In the genomic region with DNA sequence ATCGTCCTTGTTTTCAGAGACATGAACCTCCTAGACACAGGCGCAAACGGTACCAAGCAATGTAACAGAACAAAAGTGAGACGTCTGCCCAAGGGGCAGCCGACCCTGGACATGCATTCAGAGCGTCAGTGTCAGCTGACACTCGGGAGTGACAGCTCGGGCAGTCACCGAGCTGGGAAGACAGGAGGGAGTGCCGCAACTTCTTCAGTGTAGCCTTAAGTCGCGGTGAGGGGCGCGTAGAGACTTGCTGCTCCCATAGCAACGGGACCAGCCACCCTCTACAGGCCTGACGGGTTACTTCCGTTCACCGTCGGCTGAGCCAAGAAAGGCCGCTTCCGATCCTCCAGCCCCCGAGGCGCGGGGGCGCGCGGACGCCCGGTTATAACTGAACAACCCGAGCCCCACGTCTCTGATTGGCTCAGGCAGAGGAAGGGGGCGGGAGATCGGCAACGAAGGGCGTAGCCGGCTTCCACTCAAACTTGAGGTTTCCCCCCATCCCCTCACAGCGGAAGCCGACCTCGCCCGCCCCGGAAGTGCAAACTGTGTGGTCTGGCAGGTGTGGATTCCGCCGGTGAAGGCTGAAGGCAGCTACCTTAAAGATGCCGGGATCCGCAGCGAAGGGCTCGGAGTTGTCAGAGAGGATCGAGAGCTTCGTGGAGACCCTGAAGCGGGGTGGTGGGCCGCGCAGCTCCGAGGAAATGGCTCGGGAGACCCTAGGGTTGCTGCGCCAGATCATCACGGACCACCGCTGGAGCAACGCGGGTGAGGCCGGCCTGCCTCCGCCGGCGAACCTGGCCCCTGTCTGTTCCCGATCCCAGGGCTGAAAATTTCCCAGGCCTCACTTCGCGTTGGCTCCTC, we compare ENCODE assay signal across 8 cellular contexts. TPM values are rescaled to one million over a fixed set of nuclear protein-coding genes. Genes with fewer than 3 reads are reported as not detected.
DNase-seq lines count a peak whose midpoint lies in the region; ATAC-seq and TF ChIP-seq lines count a peak whose summit lies in the region.

A gene (plus strand): TSS at position 530 of the 858 bp plus-strand sequence. CDS start 70 bp downstream, at position 600.

- peak within 1 kb of the TSS; percentile 7; the same call in 1 of the 2 replicates for H2BK20ac ChIP-seq in IMR-90 (ENCODE audit: low read depth, low read length)

- H3K4ac ChIP-seq in IMR-90 (ENCODE audit: low read depth, low read length): peak within 1 kb of the TSS; percentile 86

- no peaks in the 10 kb centered on the region for H4K20me1 ChIP-seq in IMR-90 (ENCODE audit: insufficient read depth, low read length)

- H3K9me1 ChIP-seq in IMR-90 (ENCODE audit: insufficient read depth, low read length): peaks cover 9% of the 10 kb centered on the region; the same call in 1 of the 2 replicates

- peak within 1 kb of the TSS; percentile 91 for H4K5ac ChIP-seq in IMR-90 (ENCODE audit: low read depth, low read length)

- H2AK9ac ChIP-seq in IMR-90 (replicated peaks; ENCODE audit: low read depth, low read length, poor library complexity): peak within 1 kb of the TSS; percentile 92

- H3K18ac ChIP-seq in IMR-90 (ENCODE audit: low read depth, low read length): peak within 1 kb of the TSS; percentile 68

- H4K91ac ChIP-seq in IMR-90 (ENCODE audit: insufficient read depth, low read depth, low read length): peak within 1 kb of the TSS; percentile 96

- H3K27ac ChIP-seq in IMR-90 (ENCODE audit: insufficient read depth, low read length): peak within 1 kb of the TSS; percentile 95

- peak within 1 kb of the TSS; percentile 99 for H4K8ac ChIP-seq in IMR-90 (ENCODE audit: low read depth in 2 of 2, low read length in 2 of 2)

- peak within 1 kb of the TSS; percentile 99 for H2AFZ ChIP-seq in IMR-90 (replicated peaks; ENCODE audit: low read length, poor library complexity)

- peaks cover 3% of the 10 kb centered on the region for H3K27me3 ChIP-seq in IMR-90 (ENCODE audit: control insufficient read depth, insufficient read depth, low read length)
- no peaks in the 10 kb centered on the region for H3K27me3 ChIP-seq in mononuclear cell (ENCODE audit: insufficient read depth, low read length)

- H3K4me1 ChIP-seq in IMR-90 (ENCODE audit: control insufficient read depth, insufficient read depth, low read length): peaks cover 4% of the 10 kb centered on the region
- peaks cover 31% of the 10 kb centered on the region for H3K4me1 ChIP-seq in mononuclear cell (ENCODE audit: insufficient read depth, low read length)

- H3K4me3 ChIP-seq in IMR-90 (ENCODE audit: insufficient read depth, low read depth, low read length): peak within 1 kb of the TSS; percentile 83
- H3K4me3 ChIP-seq in mononuclear cell (ENCODE audit: low read length): peak within 1 kb of the TSS; percentile 81

- H2AK5ac ChIP-seq in IMR-90 (ENCODE audit: low read depth, low read length): peak within 1 kb of the TSS; percentile 87

- H3K9ac ChIP-seq in IMR-90 (ENCODE audit: low read depth, low read length): peak within 1 kb of the TSS; percentile 85

- CTCF ChIA-PET in IMR-90 (lab: Yijun Ruan, JAX): interaction anchor here (1.0 kb wide), 1 partner anchor 9 kb away, joined by 3 read pairs; no protein-coding TSS in a partner anchor

- peak; percentile 24; the same call in 1 of the 2 replicates for TF ChIP-seq CTCF in IMR-90 (conservative IDR thresholded peaks at IDR 0.05; ENCODE audit: low read depth, low read length)

- intact Hi-C loops in IMR-90 (cut with micrococcal nuclease): loop anchor here (2.0 kb wide), 1 partner anchor 56 kb away; no protein-coding TSS in a partner anchor

- H3K9me3 ChIP-seq in IMR-90 (ENCODE audit: control insufficient read depth, insufficient read depth, low read length): no peaks in the 10 kb centered on the region
- no peaks in the 10 kb centered on the region for H3K9me3 ChIP-seq in mononuclear cell (ENCODE audit: low read depth, low read length)

- dilution Hi-C loops in IMR-90 (cut with HindIII; ENCODE audit: low sequenced_read_pairs, unreplicated experiment): no loop called here

- in situ Hi-C loops in IMR-90 (cut with MboI; ENCODE audit: low sequenced_read_pairs): no loop called here

- H3K4me2 ChIP-seq in IMR-90 (ENCODE audit: low read depth, low read length): peak within 1 kb of the TSS; percentile 91

- peak within 1 kb of the TSS; percentile 25; the same call in 2 of the 3 replicates for H2BK15ac ChIP-seq in IMR-90 (ENCODE audit: low read depth, low read length)

- peaks cover 9% of the 10 kb centered on the region for H3K36me3 ChIP-seq in IMR-90 (ENCODE audit: control insufficient read depth, insufficient read depth, low read length)

- peak within 1 kb of the TSS; percentile 89 for H3K23ac ChIP-seq in IMR-90 (ENCODE audit: low read depth, low read length)

- no TSS peak for BruUV-seq in IMR-90 (replicated peaks; lab: Mats Ljungman, UMichigan)

- POLR2A ChIA-PET in IMR-90 (lab: Charles Lee; ENCODE audit: unreplicated experiment): no interaction called here

- TF ChIP-seq POLR2A in IMR-90 (IDR thresholded peaks at IDR 0.05; ENCODE audit: low read depth, low read length): peak; percentile 30; the same call in 1 of the 2 replicates

- ATAC-seq in GM21528 (IDR thresholded peaks at IDR 0.05; ENCODE audit: low FRiP score, unreplicated experiment) (peak; percentile 95), IMR-90 (ENCODE audit: low read depth) (peak; percentile 100)

- peak within 1 kb of the TSS; percentile 71 for H2BK120ac ChIP-seq in IMR-90 (ENCODE audit: low read depth, low read length)

- H3K79me1 ChIP-seq in IMR-90 (ENCODE audit: low read depth in 1 of 2, low read length in 2 of 2): peaks cover 21 to 39% of the 10 kb centered on the region in 2 experiments

- WGBS in IMR-90 (ENCODE audit: extremely low coverage in 2 of 2, insufficient read length in 1 of 2), 2 experiments: 1% methylated on average over 39 of the region's 66 CpGs; no CpG with 5 or more reads in 1 of the 2 experiments

- peak within 1 kb of the TSS; percentile 91 for H3K14ac ChIP-seq in IMR-90 (replicated peaks; ENCODE audit: low read depth, low read length)

- no peak for TF ChIP-seq RAD21 in IMR-90 (IDR thresholded peaks at IDR 0.05; ENCODE audit: low read length)

- peak within 1 kb of the TSS; percentile 69 for H2BK5ac ChIP-seq in IMR-90 (ENCODE audit: low read depth, low read length, poor library complexity, severe bottlenecking)

- peak; percentile 99 for DNase-seq in DMS 273 (lab: John Stamatoyannopoulos, UW; ENCODE audit: unreplicated experiment)
- DNase-seq in IMR-90: peak; percentile 94
- peak; percentile 96 for DNase-seq in OCI-M1 (lab: John Stamatoyannopoulos, UW)
- DNase-seq in activated T-cell treated with anti-CD3 and anti-CD28 coated beads for 24 hours (ENCODE audit: low read depth): peak; percentile 98
- DNase-seq in epidermal melanocyte (ENCODE audit: insufficient read length, low spot score): peak; percentile 86
- peak; percentile 95 to 98 for DNase-seq in stimulated activated CD8-positive, alpha-beta memory T cell treated with anti-CD3 and anti-CD28 coated beads, Interleukin-4, amount 100 ng/mL, for 1 hour (ENCODE audit: low read depth in 2 of 2, low spot score in 1 of 2)

- peak within 1 kb of the TSS; percentile 60 for H3K56ac ChIP-seq in IMR-90 (ENCODE audit: extremely low read depth, insufficient read depth, low read length)

TF ChIP-seq in IMR-90, 13 proteins besides CTCF, POLR2A, EP300 and RAD21:
- TF ChIP-seq RFX5 (IDR thresholded peaks at IDR 0.05; ENCODE audit: low read depth, low read length): 0 out of 2 replicates have a peak, but pooled peaks have one; percentile 2
- TF ChIP-seq FOS (IDR thresholded peaks at IDR 0.05; ENCODE audit: low read depth, low read length): peak; percentile 43; the same call in 1 of the 2 replicates
- TF ChIP-seq, protein P1, sequence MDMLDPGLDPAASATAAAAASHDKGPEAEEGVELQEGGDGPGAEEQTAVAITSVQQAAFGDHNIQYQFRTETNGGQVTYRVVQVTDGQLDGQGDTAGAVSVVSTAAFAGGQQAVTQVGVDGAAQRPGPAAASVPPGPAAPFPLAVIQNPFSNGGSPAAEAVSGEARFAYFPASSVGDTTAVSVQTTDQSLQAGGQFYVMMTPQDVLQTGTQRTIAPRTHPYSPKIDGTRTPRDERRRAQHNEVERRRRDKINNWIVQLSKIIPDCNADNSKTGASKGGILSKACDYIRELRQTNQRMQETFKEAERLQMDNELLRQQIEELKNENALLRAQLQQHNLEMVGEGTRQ (IDR thresholded peaks at IDR 0.05; ENCODE audit: low read depth, low read length): 0 out of 2 replicates have a peak, but pooled peaks have one; percentile 44
- 0 out of 2 replicates have a peak, but pooled peaks have one; percentile 25 for TF ChIP-seq CEBPB (IDR thresholded peaks at IDR 0.05; ENCODE audit: low read depth, low read length)
- TF ChIP-seq BHLHE40 (IDR thresholded peaks at IDR 0.05; ENCODE audit: low read depth, low read length): no peak
- TF ChIP-seq RCOR1 (IDR thresholded peaks at IDR 0.05; ENCODE audit: insufficient replicate concordance, low read length): no peak
- TF ChIP-seq MXI1 (IDR thresholded peaks at IDR 0.05; ENCODE audit: borderline replicate concordance, low read depth, low read length): no peak
- TF ChIP-seq SMC3 (IDR thresholded peaks at IDR 0.05; ENCODE audit: low read depth, low read length): no peak
- TF ChIP-seq, protein P2, sequence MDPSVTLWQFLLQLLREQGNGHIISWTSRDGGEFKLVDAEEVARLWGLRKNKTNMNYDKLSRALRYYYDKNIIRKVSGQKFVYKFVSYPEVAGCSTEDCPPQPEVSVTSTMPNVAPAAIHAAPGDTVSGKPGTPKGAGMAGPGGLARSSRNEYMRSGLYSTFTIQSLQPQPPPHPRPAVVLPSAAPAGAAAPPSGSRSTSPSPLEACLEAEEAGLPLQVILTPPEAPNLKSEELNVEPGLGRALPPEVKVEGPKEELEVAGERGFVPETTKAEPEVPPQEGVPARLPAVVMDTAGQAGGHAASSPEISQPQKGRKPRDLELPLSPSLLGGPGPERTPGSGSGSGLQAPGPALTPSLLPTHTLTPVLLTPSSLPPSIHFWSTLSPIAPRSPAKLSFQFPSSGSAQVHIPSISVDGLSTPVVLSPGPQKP (IDR thresholded peaks at IDR 0.05; ENCODE audit: borderline replicate concordance, low read depth, low read length): 0 out of 2 replicates have a peak, but pooled peaks have one; percentile 19
- TF ChIP-seq MAZ (IDR thresholded peaks at IDR 0.05; ENCODE audit: borderline replicate concordance, low read depth, low read length): peak; percentile 81

RNA-seq across cellular contexts. Expression of the gene that starts here (rescaled TPM):
- total RNA-seq in IMR-90 (2012; rRNA removed): 69.4 and 70.1 TPM in 2 replicates
- polyA plus RNA-seq in IMR-90 (2012; rRNA removed): 63.6 and 73.9 TPM in 2 replicates
- polyA plus RNA-seq in IMR-90 (2012; cell fraction: cytosol; rRNA removed): 54.6 and 57.1 TPM in 2 replicates
- 33.1 and 55.7 TPM in 2 replicates for polyA plus RNA-seq in IMR-90 (2012; cell fraction: nucleus; rRNA removed; ENCODE audit: low replicate concordance)
- total RNA-seq in mononuclear cell: 17.3 TPM

Comparison
In these comparisons a context has a peak if more than half of its experiments do, and no peak if none do; other contexts are left out.
1. Peak in every context shown above with its lines: DNase-seq, ATAC-seq, H3K4me3 ChIP-seq and H3K27ac ChIP-seq.